Comparison of ENCODE assay signal across 13 cellular contexts in the genomic region with DNA sequence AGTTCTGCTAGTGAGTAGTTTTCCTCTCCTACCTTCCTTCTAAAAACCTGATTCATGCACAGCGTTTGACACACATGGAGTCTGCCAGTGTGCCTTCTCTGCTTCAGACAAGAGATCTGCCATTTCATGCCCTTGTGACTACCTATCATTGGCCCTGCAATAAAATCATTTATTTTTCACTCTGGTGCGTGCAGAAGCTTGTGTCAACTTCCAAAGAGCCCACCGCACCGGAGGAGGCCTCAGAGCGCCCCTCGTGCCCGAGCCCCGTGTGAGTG. TPM values are rescaled to one million over a fixed set of nuclear protein-coding genes. Genes with fewer than 3 reads are reported as not detected.
DNase-seq lines count a peak whose midpoint lies in the region; ATAC-seq and TF ChIP-seq lines count a peak whose summit lies in the region.
"Had no signal": no experiment of that assay in that cellular context is flagged by ENCODE, and none has a peak within 500 bp of the region (broad histone marks: within the 10 kb centered on the region; RNA-seq: fewer than 3 reads in every experiment).

No MANE protein-coding gene starts in this region.

- no peaks in the 10 kb centered on the region for H3K27me3 Mint-ChIP-seq in activated CD4-positive, alpha-beta T cell treated with anti-CD3 and anti-CD28 coated beads, Interleukin-2, amount 10 ng/mL, durations not matched to agents 7 days and 5 days
- no peaks in the 10 kb centered on the region for H3K27me3 Mint-ChIP-seq in progenitor cell of endocrine pancreas
- H3K27me3 Mint-ChIP-seq: activated B cell treated with CpG ODN at 0.5 μM for 24 hours; activated T-helper 17 cell treated with anti-CD3 and anti-CD28 coated beads, Interleukin-2, amount 50 U/mL, for 72 hours had no signal

- no peak for TF ChIP-seq POLR2A in esophagus muscularis mucosa (IDR thresholded peaks at IDR 0.05; ENCODE audit: low read depth)

- ATAC-seq in HG03108 (IDR thresholded peaks at IDR 0.05; ENCODE audit: unreplicated experiment), result no peak
- ATAC-seq: activated T-helper 17 cell treated with anti-CD3 and anti-CD28 coated beads, Interleukin-2, amount 50 U/mL, for 72 hours had no signal

- DNase-seq in activated CD4-positive, alpha-beta T cell treated with anti-CD3 and anti-CD28 coated beads, Interleukin-2, amount 10 ng/mL, durations not matched to agents 7 days and 5 days, result no peak
- no peak for DNase-seq in activated CD4-positive, alpha-beta T cell treated with anti-CD3 and anti-CD28 coated beads, Interleukin-2, amount 50 U/mL, for 48 hours
- DNase-seq in SK-N-MC (ENCODE audit: low read depth, low spot score), result no peak
- no peak for DNase-seq in esophagus muscularis mucosa (ENCODE audit: extremely low spot score)
- no peak for DNase-seq in progenitor cell of endocrine pancreas (ENCODE audit: low spot score, unreplicated experiment)
- DNase-seq in NCI-H2029 treated with DMSO at 0.1 percent for 48 hours (lab: John Stamatoyannopoulos, UW), result no peak
- DNase-seq in GOT3 (lab: John Stamatoyannopoulos, UW), result no peak
- DNase-seq: activated B cell treated with CpG ODN at 0.5 μM for 24 hours, hypothalamus, NCI-H2029, upper lobe of left lung had no signal

- peaks cover 64% of the 10 kb centered on the region for H3K36me3 Mint-ChIP-seq in activated CD4-positive, alpha-beta T cell treated with anti-CD3 and anti-CD28 coated beads, Interleukin-2, amount 10 ng/mL, durations not matched to agents 7 days and 5 days (ENCODE audit: low read depth)
- peaks cover 39% of the 10 kb centered on the region for H3K36me3 Mint-ChIP-seq in progenitor cell of endocrine pancreas (ENCODE audit: insufficient read depth)

- no peaks in the 10 kb centered on the region for H3K27me3 ChIP-seq in esophagus muscularis mucosa
- H3K27me3 ChIP-seq: upper lobe of left lung had no signal

- CTCF ChIA-PET in activated CD4-positive, alpha-beta T cell treated with anti-CD3 and anti-CD28 coated beads, Interleukin-2, amount 10 ng/mL, durations not matched to agents 7 days and 5 days (lab: Charles Lee), result interaction anchor here (0.6 kb wide), 1 partner anchor 134 kb away, joined by 3 read pairs; no protein-coding TSS in a partner anchor

- no peak overlapping the region for H3K4me3 ChIP-seq in SK-N-MC
- H3K4me3 ChIP-seq in esophagus muscularis mucosa, result no peak overlapping the region
- H3K4me3 ChIP-seq: upper lobe of left lung had no signal

- H3K4me3 Mint-ChIP-seq in activated CD4-positive, alpha-beta T cell treated with anti-CD3 and anti-CD28 coated beads, Interleukin-2, amount 10 ng/mL, durations not matched to agents 7 days and 5 days, result no peak overlapping the region
- no peak overlapping the region for H3K4me3 Mint-ChIP-seq in progenitor cell of endocrine pancreas (ENCODE audit: low read depth)
- H3K4me3 Mint-ChIP-seq: activated B cell treated with CpG ODN at 0.5 μM for 24 hours; activated T-helper 17 cell treated with anti-CD3 and anti-CD28 coated beads, Interleukin-2, amount 50 U/mL, for 72 hours had no signal

- H3K36me3 ChIP-seq in SK-N-MC (ENCODE audit: insufficient read depth, low read length) (peaks cover 73% of the 10 kb centered on the region), esophagus muscularis mucosa (peaks cover 53 to 93% (median 91%) of the 10 kb centered on the region in 4 donors)

- peaks cover 20 to 100% (median 93%) of the 10 kb centered on the region in 4 donors for H3K4me1 ChIP-seq in esophagus muscularis mucosa

- 76% methylated on average over 8 of the region's 8 CpGs for WGBS in esophagus muscularis mucosa

- TF ChIP-seq CTCF in esophagus muscularis mucosa (IDR thresholded peaks at IDR 0.05), result no peak
- no peak for TF ChIP-seq CTCF in progenitor cell of endocrine pancreas (IDR thresholded peaks at IDR 0.05; ENCODE audit: unreplicated experiment)

- intact Hi-C loops in esophagus muscularis mucosa (cut with DNase I), result no loop called here

- H3K4me1 Mint-ChIP-seq in activated CD4-positive, alpha-beta T cell treated with anti-CD3 and anti-CD28 coated beads, Interleukin-2, amount 10 ng/mL, durations not matched to agents 7 days and 5 days, result peaks cover 68% of the 10 kb centered on the region
- H3K4me1 Mint-ChIP-seq in progenitor cell of endocrine pancreas (ENCODE audit: low read depth), result peaks cover 22% of the 10 kb centered on the region
- H3K4me1 Mint-ChIP-seq: activated B cell treated with CpG ODN at 0.5 μM for 24 hours had no signal

- H3K27ac ChIP-seq in SK-N-MC, result peak overlapping the region; percentile 72
- peak overlapping the region; percentile 59 to 68 (median 64) for H3K27ac ChIP-seq in esophagus muscularis mucosa (replicated peaks in 1 of 4)

- peak overlapping the region; percentile 67 for H3K27ac Mint-ChIP-seq in activated CD4-positive, alpha-beta T cell treated with anti-CD3 and anti-CD28 coated beads, Interleukin-2, amount 10 ng/mL, durations not matched to agents 7 days and 5 days
- peak overlapping the region; percentile 17 for H3K27ac Mint-ChIP-seq in progenitor cell of endocrine pancreas
- H3K27ac Mint-ChIP-seq: activated T-helper 17 cell treated with anti-CD3 and anti-CD28 coated beads, Interleukin-2, amount 50 U/mL, for 72 hours had no signal

- no peaks in the 10 kb centered on the region for H3K9me3 ChIP-seq in SK-N-MC (ENCODE audit: low read depth, low read length)
- H3K9me3 ChIP-seq in esophagus muscularis mucosa, result no peaks in the 10 kb centered on the region
- H3K9me3 ChIP-seq: upper lobe of left lung had no signal

- no peaks in the 10 kb centered on the region for H3K9me3 Mint-ChIP-seq in activated CD4-positive, alpha-beta T cell treated with anti-CD3 and anti-CD28 coated beads, Interleukin-2, amount 10 ng/mL, durations not matched to agents 7 days and 5 days
- no peaks in the 10 kb centered on the region for H3K9me3 Mint-ChIP-seq in progenitor cell of endocrine pancreas (ENCODE audit: low read depth)
- H3K9me3 Mint-ChIP-seq: activated B cell treated with CpG ODN at 0.5 μM for 24 hours; activated T-helper 17 cell treated with anti-CD3 and anti-CD28 coated beads, Interleukin-2, amount 50 U/mL, for 72 hours had no signal

- POLR2A ChIA-PET in activated CD4-positive, alpha-beta T cell treated with anti-CD3 and anti-CD28 coated beads, Interleukin-2, amount 10 ng/mL, durations not matched to agents 7 days and 5 days (lab: Charles Lee), result no interaction called here

- no peak for TF ChIP-seq EP300 in esophagus muscularis mucosa (IDR thresholded peaks at IDR 0.05)

- no peak overlapping the region for H3K9ac ChIP-seq in SK-N-MC (ENCODE audit: insufficient read length)

RNA-seq across cellular contexts. Expression of gene HNRNPH1, which starts 13.7 kb away (rescaled TPM):
- 100 to 1,000 TPM; 895 to 954 TPM for total RNA-seq in activated CD4-positive, alpha-beta T cell treated with anti-CD3 and anti-CD28 coated beads, Interleukin-2, amount 10 ng/mL, durations not matched to agents 7 days and 5 days
- total RNA-seq in esophagus muscularis mucosa (100 to 1,000 TPM; 234 to 369 (median 244) TPM), progenitor cell of endocrine pancreas (1,377 and 1,392 TPM in 2 replicates)

RNA-seq across cellular contexts. Expression of gene RUFY1, which starts 59.4 kb away (rescaled TPM):
- total RNA-seq in activated CD4-positive, alpha-beta T cell treated with anti-CD3 and anti-CD28 coated beads, Interleukin-2, amount 10 ng/mL, durations not matched to agents 7 days and 5 days, result 10 to 100 TPM; 50.5 to 53.4 TPM
- 10 to 100 TPM; 39.9 to 59.8 (median 45.6) TPM for total RNA-seq in esophagus muscularis mucosa
- total RNA-seq in progenitor cell of endocrine pancreas, result 69.1 and 71.2 TPM in 2 replicates
